Comparison of ENCODE assay signal across 10 cellular contexts in genomic region chr1:155971910-155972809, GRCh38. TPM values are rescaled to one million over a fixed set of nuclear protein-coding genes. Genes with fewer than 3 reads are reported as not detected.
DNase-seq lines count a peak whose midpoint lies in the region; ATAC-seq and TF ChIP-seq lines count a peak whose summit lies in the region.
"Had no signal": no experiment of that assay in that cellular context is flagged by ENCODE, and none has a peak within 500 bp of the region (broad histone marks: within the 10 kb centered on the region; RNA-seq: fewer than 3 reads in every experiment).

No MANE protein-coding gene starts in this region.

- no peak for DNase-seq in activated T-cell treated with anti-CD3 and anti-CD28 coated beads, Interleukin-2, amount 50 U/mL, for 24 hours
- no peak for DNase-seq in activated T-cell treated with anti-CD3 and anti-CD28 coated beads, Interleukin-2, amount 50 U/mL, for 1 hour
- DNase-seq in activated naive CD8-positive, alpha-beta T cell treated with anti-CD3 and anti-CD28 coated beads for 36 hours = no peak
- peak in 47 of 49 donors; percentile 21 to 81 (median 62) for DNase-seq in substantia nigra (lab: John Stamatoyannopoulos, UW)
- DNase-seq in cerebellar cortex (ENCODE audit: low spot score) = no peak
- no peak for DNase-seq in PC-3
- DNase-seq: KBM-7 had no signal

- no peak overlapping the region for H2AFZ ChIP-seq in PC-3 (ENCODE audit: low read length)

- POLR2A ChIA-PET in PC-3 (lab: Charles Lee; ENCODE audit: unreplicated experiment) = no interaction called here

- peaks cover 95% of the 10 kb centered on the region for H3K4me1 Mint-ChIP-seq in activated T-cell treated with anti-CD3 and anti-CD28 coated beads, Interleukin-2, amount 50 U/mL, for 24 hours (ENCODE audit: low read depth)
- H3K4me1 Mint-ChIP-seq in activated naive CD8-positive, alpha-beta T cell treated with anti-CD3 and anti-CD28 coated beads for 36 hours = peaks cover 83% of the 10 kb centered on the region

- H3K9ac ChIP-seq in liver (ENCODE audit: low read depth in 1 of 2, low read length in 2 of 2) (no peak overlapping the region), PC-3 (ENCODE audit: low read length) (no peak overlapping the region)

- H3K4me3 Mint-ChIP-seq in activated T-cell treated with anti-CD3 and anti-CD28 coated beads, Interleukin-2, amount 50 U/mL, for 24 hours = peak overlapping the region; percentile 47
- H3K4me3 Mint-ChIP-seq in activated naive CD8-positive, alpha-beta T cell treated with anti-CD3 and anti-CD28 coated beads for 36 hours = peak overlapping the region; percentile 44

- no peaks in the 10 kb centered on the region for H3F3A ChIP-seq in PC-3 (ENCODE audit: low read length, unreplicated experiment)

- H3K9me2 ChIP-seq in PC-3 (replicated peaks; ENCODE audit: low read length) = no peaks in the 10 kb centered on the region

- peaks cover 20% of the 10 kb centered on the region for H4K20me1 ChIP-seq in PC-3 (ENCODE audit: low read length)

- H3K9me3 ChIP-seq in liver (ENCODE audit: control insufficient read depth in 4 of 4, low read length in 3 of 4) = no peaks in the 10 kb centered on the region
- no peaks in the 10 kb centered on the region for H3K9me3 ChIP-seq in PC-3 (ENCODE audit: low read length)

- intact Hi-C loops in PC-3 (cut with micrococcal nuclease) = no loop called here

- peaks cover 12 to 47% (median 26%) of the 10 kb centered on the region in 4 donors for H3K4me1 ChIP-seq in liver (ENCODE audit: control insufficient read depth in 4 of 4, insufficient read depth in 4 of 4, low read length in 3 of 4)
- peaks cover 40% of the 10 kb centered on the region for H3K4me1 ChIP-seq in PC-3 (ENCODE audit: insufficient read depth, low read length)

- H3K79me2 ChIP-seq in PC-3 (ENCODE audit: low read length) = peaks cover 92% of the 10 kb centered on the region

- no peaks in the 10 kb centered on the region for H3K27me3 Mint-ChIP-seq in activated T-cell treated with anti-CD3 and anti-CD28 coated beads, Interleukin-2, amount 50 U/mL, for 24 hours
- H3K27me3 Mint-ChIP-seq in activated naive CD8-positive, alpha-beta T cell treated with anti-CD3 and anti-CD28 coated beads for 36 hours = no peaks in the 10 kb centered on the region

- peak overlapping the region; percentile 94 for H3K27ac Mint-ChIP-seq in activated T-cell treated with anti-CD3 and anti-CD28 coated beads, Interleukin-2, amount 50 U/mL, for 24 hours
- peak overlapping the region; percentile 75 for H3K27ac Mint-ChIP-seq in activated naive CD8-positive, alpha-beta T cell treated with anti-CD3 and anti-CD28 coated beads for 36 hours

- CTCF ChIA-PET in PC-3 (lab: Charles Lee) = no interaction called here

- TF ChIP-seq CTCF in liver (IDR thresholded peaks at IDR 0.05; ENCODE audit: low read depth, low read length, missing input control) = no peak
- TF ChIP-seq CTCF in PC-3 (conservative IDR thresholded peaks at IDR 0.05; ENCODE audit: low read depth, low read length) = no peak

- H3K36me3 ChIP-seq in liver (ENCODE audit: control insufficient read depth in 4 of 4, insufficient read depth in 3 of 4, low read depth in 1 of 4, low read length in 3 of 4) = peaks cover 0 to 2% (median 0%) of the 10 kb centered on the region in 4 donors
- H3K36me3 ChIP-seq in PC-3 (ENCODE audit: low read depth, low read length) = peaks cover 20% of the 10 kb centered on the region

- H3K27ac ChIP-seq in liver (ENCODE audit: low read depth in 1 of 2, low read length in 2 of 2) = peak overlapping the region in 1 of 2 donors; percentile 40
- peak overlapping the region; percentile 100 for H3K27ac ChIP-seq in substantia nigra (ENCODE audit: low read depth, low read length, poor library complexity, severe bottlenecking)
- no peak overlapping the region for H3K27ac ChIP-seq in PC-3 (ENCODE audit: low read length)

- no peaks in the 10 kb centered on the region for H3K27me3 ChIP-seq in liver (ENCODE audit: control insufficient read depth in 4 of 4, insufficient read depth in 4 of 4, low read length in 3 of 4)
- no peaks in the 10 kb centered on the region for H3K27me3 ChIP-seq in PC-3 (ENCODE audit: low read length)

- no peak overlapping the region for H3K4me3 ChIP-seq in liver (ENCODE audit: low read depth in 1 of 3, low read length in 3 of 3)
- no peak overlapping the region for H3K4me3 ChIP-seq in PC-3 (ENCODE audit: low read length)

- H3K36me3 Mint-ChIP-seq in activated T-cell treated with anti-CD3 and anti-CD28 coated beads, Interleukin-2, amount 50 U/mL, for 24 hours (ENCODE audit: low read depth) = peaks cover 95% of the 10 kb centered on the region
- H3K36me3 Mint-ChIP-seq in activated naive CD8-positive, alpha-beta T cell treated with anti-CD3 and anti-CD28 coated beads for 36 hours = peaks cover 62% of the 10 kb centered on the region

- no peak overlapping the region for H3K4me2 ChIP-seq in PC-3 (ENCODE audit: low read length)

- TF ChIP-seq RAD21 in liver (IDR thresholded peaks at IDR 0.05) = no peak

- no TSS peak for BruUV-seq in PC-3 (replicated peaks; lab: Mats Ljungman, UMichigan)

- H3K9me3 Mint-ChIP-seq in activated T-cell treated with anti-CD3 and anti-CD28 coated beads, Interleukin-2, amount 50 U/mL, for 24 hours = no peaks in the 10 kb centered on the region
- H3K9me3 Mint-ChIP-seq in activated naive CD8-positive, alpha-beta T cell treated with anti-CD3 and anti-CD28 coated beads for 36 hours = no peaks in the 10 kb centered on the region

- WGBS in liver = 77% methylated on average over 9 of the region's 9 CpGs

- ATAC-seq in HG02870 (IDR thresholded peaks at IDR 0.05; ENCODE audit: unreplicated experiment) (no peak), PC-3 (no peak)

TF ChIP-seq in liver, 16 proteins besides CTCF, POLR2A, EP300 and RAD21 (continues in another document):
- TF ChIP-seq YY1 (IDR thresholded peaks at IDR 0.05) (peak; percentile 10), RXRA (IDR thresholded peaks at IDR 0.05) (peak in 1 of 2 donors; percentile 17), TAF1 (conservative IDR thresholded peaks at IDR 0.05) (no peak), ATF3 (IDR thresholded peaks at IDR 0.05) (no peak), EGR1 (IDR thresholded peaks at IDR 0.05; ENCODE audit: low read depth in 2 of 2) (no peak), FOXA2 (IDR thresholded peaks at IDR 0.05) (no peak), SP1 (IDR thresholded peaks at IDR 0.05) (peak; percentile 40), HNF4A (conservative IDR thresholded peaks at IDR 0.05) (peak; percentile 61 to 69), HNF4G (IDR thresholded peaks at IDR 0.05) (no peak), JUND (IDR thresholded peaks at IDR 0.05) (no peak)
- TF ChIP-seq, protein P1, sequence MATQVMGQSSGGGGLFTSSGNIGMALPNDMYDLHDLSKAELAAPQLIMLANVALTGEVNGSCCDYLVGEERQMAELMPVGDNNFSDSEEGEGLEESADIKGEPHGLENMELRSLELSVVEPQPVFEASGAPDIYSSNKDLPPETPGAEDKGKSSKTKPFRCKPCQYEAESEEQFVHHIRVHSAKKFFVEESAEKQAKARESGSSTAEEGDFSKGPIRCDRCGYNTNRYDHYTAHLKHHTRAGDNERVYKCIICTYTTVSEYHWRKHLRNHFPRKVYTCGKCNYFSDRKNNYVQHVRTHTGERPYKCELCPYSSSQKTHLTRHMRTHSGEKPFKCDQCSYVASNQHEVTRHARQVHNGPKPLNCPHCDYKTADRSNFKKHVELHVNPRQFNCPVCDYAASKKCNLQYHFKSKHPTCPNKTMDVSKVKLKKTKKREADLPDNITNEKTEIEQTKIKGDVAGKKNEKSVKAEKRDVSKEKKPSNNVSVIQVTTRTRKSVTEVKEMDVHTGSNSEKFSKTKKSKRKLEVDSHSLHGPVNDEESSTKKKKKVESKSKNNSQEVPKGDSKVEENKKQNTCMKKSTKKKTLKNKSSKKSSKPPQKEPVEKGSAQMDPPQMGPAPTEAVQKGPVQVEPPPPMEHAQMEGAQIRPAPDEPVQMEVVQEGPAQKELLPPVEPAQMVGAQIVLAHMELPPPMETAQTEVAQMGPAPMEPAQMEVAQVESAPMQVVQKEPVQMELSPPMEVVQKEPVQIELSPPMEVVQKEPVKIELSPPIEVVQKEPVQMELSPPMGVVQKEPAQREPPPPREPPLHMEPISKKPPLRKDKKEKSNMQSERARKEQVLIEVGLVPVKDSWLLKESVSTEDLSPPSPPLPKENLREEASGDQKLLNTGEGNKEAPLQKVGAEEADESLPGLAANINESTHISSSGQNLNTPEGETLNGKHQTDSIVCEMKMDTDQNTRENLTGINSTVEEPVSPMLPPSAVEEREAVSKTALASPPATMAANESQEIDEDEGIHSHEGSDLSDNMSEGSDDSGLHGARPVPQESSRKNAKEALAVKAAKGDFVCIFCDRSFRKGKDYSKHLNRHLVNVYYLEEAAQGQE (IDR thresholded peaks at IDR 0.05) = no peak

RNA-seq across cellular contexts. Expression of gene ARHGEF2, which starts 6.2 kb away (rescaled TPM):
- total RNA-seq in activated naive CD8-positive, alpha-beta T cell treated with anti-CD3 and anti-CD28 coated beads for 36 hours = 100 to 1,000 TPM; 135 to 148 TPM
- total RNA-seq in liver = 10 to 100 TPM; 14.1 to 59.1 TPM
- 1 to 10 TPM; 3.2 to 6.4 TPM for polyA plus RNA-seq in liver
- total RNA-seq in PC-3 (2014; rRNA removed) = 65.9 and 70.8 TPM in 2 replicates

RNA-seq across cellular contexts. Expression of gene RXFP4, which starts 30.7 kb away (rescaled TPM):
- under 1 TPM in 1 of 2 experiments, not detected in 1; 0.16 TPM for total RNA-seq in activated naive CD8-positive, alpha-beta T cell treated with anti-CD3 and anti-CD28 coated beads for 36 hours
- not detected for total RNA-seq in liver
- polyA plus RNA-seq in liver = not detected
- not detected in 2 replicates for total RNA-seq in PC-3 (2014; rRNA removed)
- total RNA-seq: myocyte had no signal

RNA-seq across cellular contexts. Expression of gene KHDC4, which starts 37.9 kb away (rescaled TPM):
- total RNA-seq in activated naive CD8-positive, alpha-beta T cell treated with anti-CD3 and anti-CD28 coated beads for 36 hours = 10 to 100 TPM; 53.2 to 54.7 TPM
- total RNA-seq in liver (10 to 100 TPM; 18.2 to 32.6 TPM), PC-3 (2014; rRNA removed) (63.4 and 64.4 TPM in 2 replicates)
- 10 to 100 TPM in 1 of 2 donors, 1 to 10 TPM in 1; 8.4 to 11.3 TPM for polyA plus RNA-seq in liver

RNA-seq across cellular contexts. Expression of gene SSR2, which starts 48.6 kb away (rescaled TPM):
- 100 to 1,000 TPM; 155 TPM for total RNA-seq in activated naive CD8-positive, alpha-beta T cell treated with anti-CD3 and anti-CD28 coated beads for 36 hours
- total RNA-seq in liver (100 to 1,000 TPM; 101 to 264 TPM), PC-3 (2014; rRNA removed) (282 and 293 TPM in 2 replicates)
- 100 to 1,000 TPM in 1 of 2 donors, 10 to 100 TPM in 1; 93.1 to 245 TPM for polyA plus RNA-seq in liver

Comparison
In these comparisons a context has a peak if more than half of its experiments do, and no peak if none do; other contexts are left out.
1. DNase-seq: peak in substantia nigra (47 of 49); none in activated T-cell treated with anti-CD3 and anti-CD28 coated beads, Interleukin-2, amount 50 U/mL, for 24 hours (single experiment), activated T-cell treated with anti-CD3 and anti-CD28 coated beads, Interleukin-2, amount 50 U/mL, for 1 hour (single experiment), activated naive CD8-positive, alpha-beta T cell treated with anti-CD3 and anti-CD28 coated beads for 36 hours (single experiment), cerebellar cortex (single experiment) and PC-3 (single experiment).